In genomic region chr5:77937015-77937908, GRCh38 we compare ENCODE assay signal across 11 cellular contexts.
DNase-seq lines count a peak whose midpoint lies in the region; ATAC-seq and TF ChIP-seq lines count a peak whose summit lies in the region.
"Had no signal": no experiment of that assay in that cellular context is flagged by ENCODE, and none has a peak within 500 bp of the region (broad histone marks: within the 10 kb centered on the region; RNA-seq: fewer than 3 reads in every experiment).

No MANE protein-coding gene starts in this region.

- peaks cover 0 to 9% (median 0%) of the 10 kb centered on the region in 4 donors for H3K9me3 ChIP-seq in esophagus muscularis mucosa
- no peaks in the 10 kb centered on the region for H3K9me3 ChIP-seq in mucosa of descending colon
- H3K9me3 ChIP-seq: HAP-1 had no signal

- no peak for DNase-seq in stimulated activated naive CD8-positive, alpha-beta T cell treated with anti-CD3 and anti-CD28 coated beads, Interleukin-15, amount 100 ng/mL, for 72 hours
- DNase-seq in NAMALWA (ENCODE audit: low spot score) (peak; percentile 53), esophagus muscularis mucosa (ENCODE audit: extremely low spot score) (no peak), SHP77 (lab: John Stamatoyannopoulos, UW) (no peak), mucosa of descending colon (no peak), foreskin fibroblast (no peak)
- DNase-seq: activated CD8-positive, alpha-beta memory T cell treated with anti-CD3 and anti-CD28 coated beads, Interleukin-2, amount 10 ng/mL, durations not matched to agents 7 days and 5 days had no signal

- TF ChIP-seq POLR2A in esophagus muscularis mucosa (IDR thresholded peaks at IDR 0.05; ENCODE audit: low read depth): no peak

- H3K4me1 ChIP-seq in esophagus muscularis mucosa (peaks cover 0 to 3% (median 0%) of the 10 kb centered on the region in 4 donors), mucosa of descending colon (ENCODE audit: low read depth) (no peaks in the 10 kb centered on the region)
- H3K4me1 ChIP-seq: HAP-1 had no signal

- no peak for TF ChIP-seq EP300 in esophagus muscularis mucosa (IDR thresholded peaks at IDR 0.05)

- peaks cover 0 to 7% (median 0%) of the 10 kb centered on the region in 4 donors for H3K27me3 ChIP-seq in esophagus muscularis mucosa

- 68% methylated on average over 6 of the region's 6 CpGs for WGBS in esophagus muscularis mucosa

- intact Hi-C loops in esophagus muscularis mucosa (cut with DNase I): no loop called here
- intact Hi-C loops in mucosa of descending colon (cut with DNase I, micrococcal nuclease): no loop called here

- H3K4me1 Mint-ChIP-seq in stimulated activated naive CD8-positive, alpha-beta T cell treated with anti-CD3 and anti-CD28 coated beads, Interleukin-15, Interleukin-2, amounts not matched to agents 100 ng/mL and 50 ng/mL, for 24 hours (ENCODE audit: low read depth): peaks cover 20% of the 10 kb centered on the region
- peaks cover 23% of the 10 kb centered on the region for H3K4me1 Mint-ChIP-seq in stimulated activated naive CD8-positive, alpha-beta T cell treated with anti-CD3 and anti-CD28 coated beads, Interleukin-15, amount 100 ng/mL, for 72 hours

- H3K27ac ChIP-seq in esophagus muscularis mucosa (replicated peaks in 1 of 4): no peak overlapping the region
- H3K27ac ChIP-seq: coronary artery had no signal

- no peaks in the 10 kb centered on the region for H3K36me3 Mint-ChIP-seq in stimulated activated naive CD8-positive, alpha-beta T cell treated with anti-CD3 and anti-CD28 coated beads, Interleukin-15, Interleukin-2, amounts not matched to agents 100 ng/mL and 50 ng/mL, for 24 hours (ENCODE audit: low read depth)
- H3K36me3 Mint-ChIP-seq: activated CD8-positive, alpha-beta memory T cell treated with anti-CD3 and anti-CD28 coated beads, Interleukin-2, amount 10 ng/mL, durations not matched to agents 7 days and 5 days had no signal

- TF ChIP-seq CTCF in esophagus muscularis mucosa (IDR thresholded peaks at IDR 0.05) (no peak), mucosa of descending colon (IDR thresholded peaks at IDR 0.05) (no peak), foreskin fibroblast (IDR thresholded peaks at IDR 0.05; ENCODE audit: low read depth, low read length) (no peak)

- peak overlapping the region; percentile 51 for H3K27ac Mint-ChIP-seq in stimulated activated naive CD8-positive, alpha-beta T cell treated with anti-CD3 and anti-CD28 coated beads, Interleukin-15, Interleukin-2, amounts not matched to agents 100 ng/mL and 50 ng/mL, for 24 hours
- H3K27ac Mint-ChIP-seq in stimulated activated naive CD8-positive, alpha-beta T cell treated with anti-CD3 and anti-CD28 coated beads, Interleukin-15, amount 100 ng/mL, for 72 hours: peak overlapping the region in 1 of 2 donors; percentile 64
- H3K27ac Mint-ChIP-seq: activated CD8-positive, alpha-beta memory T cell treated with anti-CD3 and anti-CD28 coated beads, Interleukin-2, amount 10 ng/mL, durations not matched to agents 7 days and 5 days had no signal

- H3K36me3 ChIP-seq in esophagus muscularis mucosa (no peaks in the 10 kb centered on the region), mucosa of descending colon (ENCODE audit: low read depth) (no peaks in the 10 kb centered on the region)
- H3K36me3 ChIP-seq: HAP-1 had no signal

- no peak for ATAC-seq in stimulated activated naive CD8-positive, alpha-beta T cell treated with anti-CD3 and anti-CD28 coated beads, Interleukin-15, amount 100 ng/mL, for 72 hours
- peak; percentile 76 for ATAC-seq in HG02884 (IDR thresholded peaks at IDR 0.05; ENCODE audit: unreplicated experiment)
- no peak for ATAC-seq in mucosa of descending colon
- ATAC-seq: activated CD8-positive, alpha-beta memory T cell treated with anti-CD3 and anti-CD28 coated beads, Interleukin-2, amount 10 ng/mL, durations not matched to agents 7 days and 5 days had no signal

- H3K9me3 Mint-ChIP-seq in stimulated activated naive CD8-positive, alpha-beta T cell treated with anti-CD3 and anti-CD28 coated beads, Interleukin-15, Interleukin-2, amounts not matched to agents 100 ng/mL and 50 ng/mL, for 24 hours: no peaks in the 10 kb centered on the region
- peaks cover 5 to 8% of the 10 kb centered on the region in 2 donors for H3K9me3 Mint-ChIP-seq in stimulated activated naive CD8-positive, alpha-beta T cell treated with anti-CD3 and anti-CD28 coated beads, Interleukin-15, amount 100 ng/mL, for 72 hours

- peak overlapping the region; percentile 44 for H3K4me3 Mint-ChIP-seq in stimulated activated naive CD8-positive, alpha-beta T cell treated with anti-CD3 and anti-CD28 coated beads, Interleukin-15, Interleukin-2, amounts not matched to agents 100 ng/mL and 50 ng/mL, for 24 hours
- H3K4me3 Mint-ChIP-seq in stimulated activated naive CD8-positive, alpha-beta T cell treated with anti-CD3 and anti-CD28 coated beads, Interleukin-15, amount 100 ng/mL, for 72 hours: peak overlapping the region in 1 of 2 donors; percentile 8
- H3K4me3 Mint-ChIP-seq: activated CD8-positive, alpha-beta memory T cell treated with anti-CD3 and anti-CD28 coated beads, Interleukin-2, amount 10 ng/mL, durations not matched to agents 7 days and 5 days had no signal

- H3K27me3 Mint-ChIP-seq in stimulated activated naive CD8-positive, alpha-beta T cell treated with anti-CD3 and anti-CD28 coated beads, Interleukin-15, Interleukin-2, amounts not matched to agents 100 ng/mL and 50 ng/mL, for 24 hours: peaks cover 50% of the 10 kb centered on the region
- H3K27me3 Mint-ChIP-seq in stimulated activated naive CD8-positive, alpha-beta T cell treated with anti-CD3 and anti-CD28 coated beads, Interleukin-15, amount 100 ng/mL, for 72 hours: peaks cover 85% of the 10 kb centered on the region

- H3K4me3 ChIP-seq in esophagus muscularis mucosa (no peak overlapping the region), mucosa of descending colon (no peak overlapping the region), foreskin fibroblast (ENCODE audit: low read depth in 1 of 2, low read length in 2 of 2) (no peak overlapping the region)
- H3K4me3 ChIP-seq: coronary artery, HAP-1 had no signal
